22 cellular contexts compared by ENCODE assay signal in the genomic region with DNA sequence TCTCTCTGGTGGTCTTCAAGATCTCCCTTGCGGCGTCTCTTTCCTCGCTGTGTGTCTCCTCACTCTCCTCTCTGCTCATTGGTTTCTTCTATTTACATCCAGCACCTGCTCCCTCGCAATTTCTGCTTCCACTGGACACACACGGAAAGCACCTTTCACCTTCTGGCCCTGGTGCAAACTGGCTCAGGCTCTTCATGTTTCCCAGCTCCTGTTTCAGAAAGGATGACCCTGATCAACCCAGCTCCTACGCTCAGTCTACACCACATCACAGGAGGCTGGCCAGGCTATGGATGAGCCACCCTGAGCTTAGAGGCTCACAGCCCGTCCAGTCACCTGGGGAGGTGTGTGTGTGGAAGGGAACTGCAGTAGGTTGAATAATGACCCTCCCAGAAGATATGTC.
"Had no signal": no experiment of that assay in that cellular context is flagged by ENCODE, and none has a peak within 500 bp of the region (broad histone marks: within the 10 kb centered on the region; RNA-seq: fewer than 3 reads in every experiment).

No MANE protein-coding gene starts in this region.

- H3K9me3 ChIP-seq: colonic mucosa, esophagus squamous epithelium, gastroesophageal sphincter, left ventricle myocardium inferior, neutrophil, pancreas, psoas muscle, suprapubic skin, thyroid gland, upper lobe of left lung, vagina had no signal

- H3K4me3 ChIP-seq: colonic mucosa, esophagus squamous epithelium, gastroesophageal sphincter, left ventricle myocardium inferior, lung, pancreas, psoas muscle, smooth muscle cell, suprapubic skin, thyroid gland, upper lobe of left lung, vagina had no signal

- H3K27me3 ChIP-seq: colonic mucosa, gastroesophageal sphincter, neutrophil, pancreas, suprapubic skin, thyroid gland, upper lobe of left lung, vagina had no signal

- DNase-seq: colonic mucosa; dermis blood vessel endothelial cell; esophagus squamous epithelium; foreskin fibroblast; glutamatergic neuron; islet precursor cell; left ventricle myocardium inferior; mesendoderm; naive thymus-derived CD4-positive, alpha-beta T cell; pancreas; psoas muscle; retina; stimulated activated CD4-positive, alpha-beta T cell treated with anti-CD3 and anti-CD28 coated beads, Interleukin-2, amount 100 ng/mL, for 48 hours; stimulated activated naive CD4-positive, alpha-beta T cell treated with Interleukin-2 at 50 U/mL for 16 hours; thyroid gland; upper lobe of left lung had no signal

- H3K36me3 ChIP-seq: colonic mucosa, esophagus squamous epithelium, gastroesophageal sphincter, left ventricle myocardium inferior, neutrophil, pancreas, suprapubic skin, thyroid gland, upper lobe of left lung, vagina had no signal

- H3K4me2 ChIP-seq: smooth muscle cell had no signal

- H3K27ac ChIP-seq: colonic mucosa, esophagus squamous epithelium, gastroesophageal sphincter, left ventricle myocardium inferior, neutrophil, pancreas, psoas muscle, suprapubic skin, thyroid gland, upper lobe of left lung, vagina had no signal

- FAIRE-seq: pancreas had no signal

- ATAC-seq: gastroesophageal sphincter; naive thymus-derived CD4-positive, alpha-beta T cell; pancreas; psoas muscle had no signal
